ENCODE assay signal across 14 cellular contexts in genomic region chr2:234447963-234448362, GRCh38. TPM values are rescaled to one million over a fixed set of nuclear protein-coding genes. Genes with fewer than 3 reads are reported as not detected.
DNase-seq lines count a peak whose midpoint lies in the region; ATAC-seq, FAIRE-seq and TF ChIP-seq lines count a peak whose summit lies in the region.
"Had no signal": no experiment of that assay in that cellular context is flagged by ENCODE, and none has a peak within 500 bp of the region (broad histone marks: within the 10 kb centered on the region; RNA-seq: fewer than 3 reads in every experiment).

No MANE protein-coding gene starts in this region.

- H3K27ac Mint-ChIP-seq in activated T-helper 17 cell treated with anti-CD3 and anti-CD28 coated beads, Interleukin-2, amount 50 U/mL, for 72 hours, result peak overlapping the region; percentile 33
- peak overlapping the region; percentile 51 for H3K27ac Mint-ChIP-seq in type B pancreatic cell
- H3K27ac Mint-ChIP-seq: stimulated activated naive CD8-positive, alpha-beta T cell treated with anti-CD3 and anti-CD28 coated beads, Interleukin-15, Interleukin-2, amounts not matched to agents 100 ng/mL and 50 ng/mL, for 24 hours had no signal

- in situ Hi-C loops in HepG2 (cut with HindIII; ENCODE audit: extremely low pct_ligation_motif_present, low pct_unique_long_range_greater_than_20kb), result no loop called here

- BruUV-seq in HepG2 (replicated peaks; lab: Mats Ljungman, UMichigan), result no TSS peak

- TF ChIP-seq EP300 in HepG2 (IDR thresholded peaks at IDR 0.05; ENCODE audit: low read depth in 2 of 2, low read length in 2 of 2) (no peak), HepG2 (CRISPR knock-in tag; IDR thresholded peaks at IDR 0.05; ENCODE audit: borderline replicate concordance) (no peak)

- H3K9ac ChIP-seq in HepG2 (ENCODE audit: insufficient read depth, low read depth, low read length), result no peak overlapping the region

- H3K27me3 ChIP-seq in HepG2 (ENCODE audit: control insufficient read depth in 1 of 2, insufficient read depth in 2 of 2, low read length in 2 of 2), result peaks cover 0 to 13% of the 10 kb centered on the region in 2 experiments; a peak in 2 of 5 replicates
- H3K27me3 ChIP-seq in right lobe of liver, result no peaks in the 10 kb centered on the region
- H3K27me3 ChIP-seq: ascending aorta had no signal

- TF ChIP-seq CTCF in HepG2 (CRISPR knock-in tag; IDR thresholded peaks at IDR 0.05), result no peak
- no peak for TF ChIP-seq CTCF in right lobe of liver (IDR thresholded peaks at IDR 0.05)
- no peak for TF ChIP-seq CTCF in type B pancreatic cell (conservative IDR thresholded peaks at IDR 0.05)

- H3K9me3 ChIP-seq in HepG2 (ENCODE audit: low read length), result no peaks in the 10 kb centered on the region
- H3K9me3 ChIP-seq in right lobe of liver, result no peaks in the 10 kb centered on the region
- H3K9me3 ChIP-seq: ascending aorta had no signal

- no peak overlapping the region for H3K4me3 ChIP-seq in HepG2 (replicated peaks in 1 of 3; ENCODE audit: insufficient read depth in 1 of 3, low read depth in 2 of 3, low read length in 3 of 3)
- no peak overlapping the region for H3K4me3 ChIP-seq in right lobe of liver
- H3K4me3 ChIP-seq: ascending aorta had no signal

- FAIRE-seq in HepG2 (lab: Jason Lieb, UNC), result no peak
- FAIRE-seq: GM12891 had no signal

- TF ChIP-seq POLR2A in HepG2 (IDR thresholded peaks at IDR 0.05; ENCODE audit: insufficient read depth in 1 of 2, low read depth in 2 of 2, low read length in 2 of 2) (no peak), right lobe of liver (IDR thresholded peaks at IDR 0.05) (no peak)

- intact Hi-C loops in HepG2 (cut with micrococcal nuclease; ENCODE audit: unreplicated experiment), result no loop called here
- intact Hi-C loops in right lobe of liver (cut with DNase I), result no loop called here

- DNase-seq in HepG2 (ENCODE audit: low spot score) (peak; percentile 27), right lobe of liver (no peak), islet precursor cell (peak; percentile 14), type B pancreatic cell (ENCODE audit: extremely low spot score, unreplicated experiment) (no peak), NCI-H524 (lab: John Stamatoyannopoulos, UW) (no peak)
- DNase-seq in stimulated activated CD4-positive, alpha-beta T cell treated with anti-CD3 and anti-CD28 coated beads, Interleukin-4, amount 100 ng/mL, for 24 hours, result no peak
- DNase-seq: NCI-H187, NCI-H774 had no signal

- no peak overlapping the region for H2AFZ ChIP-seq in HepG2 (ENCODE audit: low read length)

- H3K27ac ChIP-seq in HepG2 (ENCODE audit: extremely low read length, insufficient read depth, low read length), result no peak overlapping the region
- no peak overlapping the region for H3K27ac ChIP-seq in right lobe of liver
- H3K27ac ChIP-seq: ascending aorta had no signal

- no peaks in the 10 kb centered on the region for H3K9me3 Mint-ChIP-seq in activated T-helper 17 cell treated with anti-CD3 and anti-CD28 coated beads, Interleukin-2, amount 50 U/mL, for 72 hours
- H3K9me3 Mint-ChIP-seq in type B pancreatic cell, result peaks cover 4% of the 10 kb centered on the region
- H3K9me3 Mint-ChIP-seq: stimulated activated naive CD8-positive, alpha-beta T cell treated with anti-CD3 and anti-CD28 coated beads, Interleukin-15, Interleukin-2, amounts not matched to agents 100 ng/mL and 50 ng/mL, for 24 hours had no signal

- H3K4me1 Mint-ChIP-seq in activated T-helper 17 cell treated with anti-CD3 and anti-CD28 coated beads, Interleukin-2, amount 50 U/mL, for 72 hours, result peaks cover 47% of the 10 kb centered on the region
- H3K4me1 Mint-ChIP-seq in type B pancreatic cell (ENCODE audit: unreplicated experiment), result peaks cover 25% of the 10 kb centered on the region

- no peak for TF ChIP-seq RAD21 in HepG2 (CRISPR knock-in tag; IDR thresholded peaks at IDR 0.05)

- POLR2A ChIA-PET in HepG2 (lab: Yijun Ruan, JAX), result no interaction called here

- H3K36me3 Mint-ChIP-seq in activated T-helper 17 cell treated with anti-CD3 and anti-CD28 coated beads, Interleukin-2, amount 50 U/mL, for 72 hours (ENCODE audit: low read depth), result peaks cover 19% of the 10 kb centered on the region
- H3K36me3 Mint-ChIP-seq in type B pancreatic cell, result peaks cover 7% of the 10 kb centered on the region

- WGBS in HepG2 (ENCODE audit: low lambda C conversion rate), result 3% methylated on average over 5 of the region's 5 CpGs
- 46% methylated on average over 5 of the region's 5 CpGs for WGBS in right lobe of liver (ENCODE audit: insufficient coverage, low coverage, low lambda C conversion rate, missing lambda C conversion rate)

- CTCF ChIA-PET in HepG2 (lab: Yijun Ruan, JAX; ENCODE audit: low intra/inter-chr PET ratio, low total read pairs), result no interaction called here

- H3K36me3 ChIP-seq in HepG2 (replicated peaks in 1 of 2; ENCODE audit: control insufficient read depth in 1 of 2, insufficient read depth in 2 of 2, low read length in 2 of 2) (no peaks in the 10 kb centered on the region), right lobe of liver (no peaks in the 10 kb centered on the region)
- H3K36me3 ChIP-seq: ascending aorta had no signal

- H3K79me2 ChIP-seq in HepG2 (ENCODE audit: insufficient read depth, low read length), result no peaks in the 10 kb centered on the region

- no peaks in the 10 kb centered on the region for H3K4me1 ChIP-seq in HepG2 (ENCODE audit: insufficient read depth, low read length)
- H3K4me1 ChIP-seq in right lobe of liver, result no peaks in the 10 kb centered on the region
- H3K4me1 ChIP-seq: ascending aorta had no signal

- H3K4me3 Mint-ChIP-seq in activated T-helper 17 cell treated with anti-CD3 and anti-CD28 coated beads, Interleukin-2, amount 50 U/mL, for 72 hours, result peak overlapping the region; percentile 72
- no peak overlapping the region for H3K4me3 Mint-ChIP-seq in type B pancreatic cell
- H3K4me3 Mint-ChIP-seq: stimulated activated naive CD8-positive, alpha-beta T cell treated with anti-CD3 and anti-CD28 coated beads, Interleukin-15, Interleukin-2, amounts not matched to agents 100 ng/mL and 50 ng/mL, for 24 hours had no signal

- ATAC-seq in HepG2 (no peak), right lobe of liver (no peak), GM21717 (IDR thresholded peaks at IDR 0.05; ENCODE audit: unreplicated experiment) (no peak)
- ATAC-seq in activated T-helper 17 cell treated with anti-CD3 and anti-CD28 coated beads, Interleukin-2, amount 50 U/mL, for 72 hours (replicated peaks), result no peak
- ATAC-seq: sciatic nerve had no signal

- no peaks in the 10 kb centered on the region for H4K20me1 ChIP-seq in HepG2 (ENCODE audit: insufficient read depth, low read length)

- H3K27me3 Mint-ChIP-seq in activated T-helper 17 cell treated with anti-CD3 and anti-CD28 coated beads, Interleukin-2, amount 50 U/mL, for 72 hours, result no peaks in the 10 kb centered on the region
- H3K27me3 Mint-ChIP-seq in type B pancreatic cell, result peaks cover 13% of the 10 kb centered on the region
- H3K27me3 Mint-ChIP-seq: stimulated activated naive CD8-positive, alpha-beta T cell treated with anti-CD3 and anti-CD28 coated beads, Interleukin-15, Interleukin-2, amounts not matched to agents 100 ng/mL and 50 ng/mL, for 24 hours had no signal

- H3K4me2 ChIP-seq in HepG2 (ENCODE audit: low read depth, low read length), result no peak overlapping the region

TF ChIP-seq in HepG2, 621 proteins besides CTCF, POLR2A, EP300 and RAD21 (continues in another document):
- TF ChIP-seq MLX (CRISPR knock-in tag; IDR thresholded peaks at IDR 0.05) (no peak), TMF1 (CRISPR knock-in tag; IDR thresholded peaks at IDR 0.05; ENCODE audit: low read depth) (no peak), TARDBP (CRISPR knock-in tag; IDR thresholded peaks at IDR 0.05) (no peak), TRIM24 (CRISPR knock-in tag; IDR thresholded peaks at IDR 0.05) (no peak), SIX1 (CRISPR knock-in tag; IDR thresholded peaks at IDR 0.05; ENCODE audit: borderline replicate concordance) (no peak)

RNA-seq across cellular contexts. Expression of gene ARL4C, which starts 48.9 kb away (rescaled TPM):
- total RNA-seq in HepG2 (2016; rRNA removed; fragmentation: Illumina TruSeq; extraction: Trizol), result 0.15 and 0.21 TPM in 2 replicates
- total RNA-seq in HepG2 (2016; cell fraction: cytosol; rRNA removed; fragmentation: Illumina TruSeq; extraction: Trizol; ENCODE audit: low read depth), result not detected in 2 replicates
- 0.12 and 0.15 TPM in 2 replicates for total RNA-seq in HepG2 (2016; cell fraction: insoluble cytoplasmic fraction; rRNA removed; fragmentation: Illumina TruSeq; extraction: Trizol)
- 0.14 and 0.15 TPM in 2 replicates for total RNA-seq in HepG2 (2016; cell fraction: membrane; rRNA removed; fragmentation: Illumina TruSeq; extraction: Trizol)
- 0.16 and 0.25 TPM in 2 replicates for total RNA-seq in HepG2 (2016; cell fraction: nucleus; rRNA removed; fragmentation: Illumina TruSeq; extraction: Trizol)
- 0.07 and 0.08 TPM in 2 replicates for polyA plus RNA-seq in HepG2 (2011; rRNA removed)
- 0.05 and 0.09 TPM in 2 replicates for polyA plus RNA-seq in HepG2 (2011; cell fraction: cytosol; rRNA removed)
- polyA plus RNA-seq in HepG2 (2011; cell fraction: nucleus; rRNA removed), result 0.06 and 0.14 TPM in 2 replicates
- 0.05 TPM in 1 of 2 replicates, not detected in the other for polyA plus RNA-seq in HepG2 (2012)
- 0.03 and 0.06 TPM in 2 replicates for polyA plus RNA-seq in HepG2 (2016; cell fraction: cytosol; fragmentation: Illumina TruSeq; extraction: Trizol; ENCODE audit: low read depth)
- polyA plus RNA-seq in HepG2 (2016; cell fraction: insoluble cytoplasmic fraction; fragmentation: Illumina TruSeq; extraction: Trizol; ENCODE audit: low read depth), result 0.19 and 0.28 TPM in 2 replicates
- 0.09 and 0.15 TPM in 2 replicates for polyA plus RNA-seq in HepG2 (2016; cell fraction: membrane; fragmentation: Illumina TruSeq; extraction: Trizol; ENCODE audit: low read depth)
- 0.21 and 0.36 TPM in 2 replicates for polyA plus RNA-seq in HepG2 (2016; cell fraction: nucleus; fragmentation: Illumina TruSeq; extraction: Trizol; ENCODE audit: insufficient read depth, low read depth)
- polyA minus RNA-seq in HepG2 (2011; rRNA and poly(A)+ RNA removed; ENCODE audit: low replicate concordance), result not detected in 2 replicates
- not detected in 2 replicates for polyA minus RNA-seq in HepG2 (2011; cell fraction: cytosol; rRNA and poly(A)+ RNA removed)
- polyA minus RNA-seq in HepG2 (2011; cell fraction: nucleus; rRNA and poly(A)+ RNA removed), result not detected in 2 replicates
- 1 to 10 TPM; 1.4 to 9.4 (median 2.5) TPM for total RNA-seq in right lobe of liver
- total RNA-seq in activated T-helper 17 cell treated with anti-CD3 and anti-CD28 coated beads, Interleukin-2, amount 50 U/mL, for 72 hours, result 100 to 1,000 TPM in 1 of 2 donors, 10 to 100 TPM in 1; 43.4 to 118 TPM
- 72.1 and 122 TPM in 2 replicates for total RNA-seq in type B pancreatic cell (ENCODE audit: low replicate concordance)

Comparison
In these comparisons a context has a peak if more than half of its experiments do, and no peak if none do; other contexts are left out.
1. DNase-seq: peak in HepG2 (single experiment) and islet precursor cell (single experiment); none in right lobe of liver (0 of 3), type B pancreatic cell (single experiment), stimulated activated CD4-positive, alpha-beta T cell treated with anti-CD3 and anti-CD28 coated beads, Interleukin-4, amount 100 ng/mL, for 24 hours (single experiment) and NCI-H524 (0 of 2).